In genomic region chr1:226425431-226426031, GRCh38 we compare ENCODE assay signal across 10 cellular contexts. TPM values are rescaled to one million over a fixed set of nuclear protein-coding genes. Genes with fewer than 3 reads are reported as not detected.
DNase-seq lines count a peak whose midpoint lies in the region; ATAC-seq lines count a peak whose summit lies in the region.
"Had no signal": no experiment of that assay in that cellular context is flagged by ENCODE, and none has a peak within 500 bp of the region (broad histone marks: within the 10 kb centered on the region; RNA-seq: fewer than 3 reads in every experiment).

No MANE protein-coding gene starts in this region.

- ATAC-seq in naive thymus-derived CD8-positive, alpha-beta T cell, result peak; percentile 57 to 75
- ATAC-seq in HG03342 (IDR thresholded peaks at IDR 0.05; ENCODE audit: unreplicated experiment), result no peak

- H3K9me3 ChIP-seq in CD8-positive, alpha-beta memory T cell (ENCODE audit: low read length), result no peaks in the 10 kb centered on the region

- POLR2A ChIA-PET in CD8-positive, alpha-beta memory T cell (lab: Charles Lee), result interaction anchor here (0.7 to 2.9 kb wide), 5 partner anchors 12 to 424 kb away, joined by 3 to 24 read pairs (median 7); partner anchors contain the start of gene PARP1
- POLR2A ChIA-PET in naive thymus-derived CD8-positive, alpha-beta T cell (lab: Charles Lee), result interaction anchor here (1.3 to 4.3 kb wide), 8 partner anchors 12 to 201 kb away, joined by 3 to 42 read pairs (median 10); partner anchors contain the start of genes PARP1 and STUM

- peaks cover 0 to 2% (median 0%) of the 10 kb centered on the region in 3 donors for H3K36me3 Mint-ChIP-seq in CD8-positive, alpha-beta memory T cell
- peaks cover 2% of the 10 kb centered on the region for H3K36me3 Mint-ChIP-seq in IgD-negative memory B cell
- no peaks in the 10 kb centered on the region for H3K36me3 Mint-ChIP-seq in naive thymus-derived CD8-positive, alpha-beta T cell

- H3K36me3 ChIP-seq in CD8-positive, alpha-beta memory T cell (ENCODE audit: insufficient read depth, low read length), result no peaks in the 10 kb centered on the region

- H3K27ac ChIP-seq in CD8-positive, alpha-beta memory T cell (ENCODE audit: low read depth, low read length), result no peak overlapping the region

- peaks cover 14% of the 10 kb centered on the region for H3K4me1 ChIP-seq in CD8-positive, alpha-beta memory T cell (ENCODE audit: insufficient read depth, low read length)

- peaks cover 12 to 27% (median 17%) of the 10 kb centered on the region in 3 donors for H3K4me1 Mint-ChIP-seq in CD8-positive, alpha-beta memory T cell
- peaks cover 5 to 17% (median 10%) of the 10 kb centered on the region in 3 donors for H3K4me1 Mint-ChIP-seq in IgD-negative memory B cell
- H3K4me1 Mint-ChIP-seq in naive thymus-derived CD8-positive, alpha-beta T cell, result peaks cover 20 to 42% (median 34%) of the 10 kb centered on the region in 4 donors

- no peaks in the 10 kb centered on the region for H3K27me3 Mint-ChIP-seq in CD8-positive, alpha-beta memory T cell
- no peaks in the 10 kb centered on the region for H3K27me3 Mint-ChIP-seq in IgD-negative memory B cell
- no peaks in the 10 kb centered on the region for H3K27me3 Mint-ChIP-seq in naive thymus-derived CD8-positive, alpha-beta T cell

- CTCF ChIA-PET in CD8-positive, alpha-beta memory T cell (lab: Charles Lee), result interaction anchor here (0.9 to 9.4 kb wide), 14 partner anchors 8 to 403 kb away, joined by 3 to 93 read pairs (median 5); partner anchors contain the start of genes PARP1 and STUM

- peak overlapping the region; percentile 1 to 95 (median 88) for H3K27ac Mint-ChIP-seq in CD8-positive, alpha-beta memory T cell
- peak overlapping the region in 1 of 3 donors; percentile 33 for H3K27ac Mint-ChIP-seq in IgD-negative memory B cell
- peak overlapping the region in 8 of 10 donors; percentile 2 to 93 (median 86) for H3K27ac Mint-ChIP-seq in naive thymus-derived CD8-positive, alpha-beta T cell

- peak overlapping the region; percentile 22 for H3K4me3 ChIP-seq in CD8-positive, alpha-beta memory T cell (ENCODE audit: low read length)

- H3K9me3 Mint-ChIP-seq in CD8-positive, alpha-beta memory T cell, result no peaks in the 10 kb centered on the region
- H3K9me3 Mint-ChIP-seq in IgD-negative memory B cell, result peaks cover 0 to 1% (median 0%) of the 10 kb centered on the region in 3 donors
- H3K9me3 Mint-ChIP-seq in naive thymus-derived CD8-positive, alpha-beta T cell, result no peaks in the 10 kb centered on the region

- peak in 4 of 5 donors; percentile 11 to 65 (median 48) for DNase-seq in CD8-positive, alpha-beta memory T cell
- peak; percentile 28 for DNase-seq in activated CD8-positive, alpha-beta memory T cell treated with anti-CD3 and anti-CD28 coated beads, Interleukin-2, amount 50 U/mL, for 4 hours
- peak in 8 of 10 donors; percentile 31 to 75 (median 63) for DNase-seq in naive thymus-derived CD8-positive, alpha-beta T cell
- no peak for DNase-seq in NK-92 treated with Interleukin-12 subunit alpha and Interleukin-12 subunit beta, amount 100 ng/mL, for 24 hours (lab: John Stamatoyannopoulos, UW)
- no peak for DNase-seq in central memory CD4-positive, alpha-beta T cell
- DNase-seq in NCI-H446 (lab: John Stamatoyannopoulos, UW), result no peak
- DNase-seq: caudate nucleus, left ventricle myocardium superior had no signal

- H3K27me3 ChIP-seq in CD8-positive, alpha-beta memory T cell (ENCODE audit: insufficient read depth, low read length, poor library complexity, severe bottlenecking), result no peaks in the 10 kb centered on the region

- H3K4me3 Mint-ChIP-seq in CD8-positive, alpha-beta memory T cell, result peak overlapping the region in 1 of 7 donors; percentile 95
- H3K4me3 Mint-ChIP-seq in IgD-negative memory B cell, result peak overlapping the region in 3 of 4 donors; percentile 74 to 90 (median 85)
- H3K4me3 Mint-ChIP-seq in naive thymus-derived CD8-positive, alpha-beta T cell, result peak overlapping the region in 3 of 10 donors; percentile 87 to 89 (median 88)

RNA-seq across cellular contexts. Expression of gene PARP1, which starts 17.6 kb away (rescaled TPM):
- 100 to 1,000 TPM; 224 to 234 TPM for total RNA-seq in CD8-positive, alpha-beta memory T cell
- 137 TPM for polyA plus RNA-seq in CD8-positive, alpha-beta memory T cell
- polyA plus RNA-seq in IgD-negative memory B cell, result 321 TPM
- 100 to 1,000 TPM; 102 to 103 TPM for total RNA-seq in naive thymus-derived CD8-positive, alpha-beta T cell
- polyA plus RNA-seq in naive thymus-derived CD8-positive, alpha-beta T cell, result 100 to 1,000 TPM in 2 of 3 donors, 10 to 100 TPM in 1; 98.6 to 128 (median 121) TPM

Comparison
In these comparisons a context has a peak if more than half of its experiments do, and no peak if none do; other contexts are left out.
1. DNase-seq: peak in CD8-positive, alpha-beta memory T cell (4 of 5), activated CD8-positive, alpha-beta memory T cell treated with anti-CD3 and anti-CD28 coated beads, Interleukin-2, amount 50 U/mL, for 4 hours (single experiment) and naive thymus-derived CD8-positive, alpha-beta T cell (8 of 10); none in NK-92 treated with Interleukin-12 subunit alpha and Interleukin-12 subunit beta, amount 100 ng/mL, for 24 hours (single experiment), central memory CD4-positive, alpha-beta T cell (single experiment) and NCI-H446 (0 of 2).